ENCODE assay signal across 15 cellular contexts in genomic region chr13:32535748-32536147, GRCh38. TPM values are rescaled to one million over a fixed set of nuclear protein-coding genes. Genes with fewer than 3 reads are reported as not detected.
DNase-seq lines count a peak whose midpoint lies in the region; ATAC-seq and TF ChIP-seq lines count a peak whose summit lies in the region.
"Had no signal": no experiment of that assay in that cellular context is flagged by ENCODE, and none has a peak within 500 bp of the region (broad histone marks: within the 10 kb centered on the region; RNA-seq: fewer than 3 reads in every experiment).

No MANE protein-coding gene starts in this region.

- H3K27ac ChIP-seq in heart left ventricle (peak overlapping the region in 10 of 12 donors; percentile 1 to 71 (median 46)), SU-DHL-6 (ENCODE audit: low read depth, low read length) (no peak overlapping the region), RWPE1 (no peak overlapping the region)
- H3K27ac ChIP-seq: brain microvascular endothelial cell had no signal

- peaks cover 13 to 78% (median 65%) of the 10 kb centered on the region in 12 donors for H3K4me1 ChIP-seq in heart left ventricle

- H3K36me3 ChIP-seq in heart left ventricle (peaks cover 0 to 39% (median 24%) of the 10 kb centered on the region in 9 donors), SU-DHL-6 (ENCODE audit: low read length) (peaks cover 19% of the 10 kb centered on the region)

- CTCF ChIA-PET in RWPE1 (lab: Yijun Ruan, JAX): no interaction called here

- ATAC-seq in heart left ventricle (no peak), HG03196 (IDR thresholded peaks at IDR 0.05; ENCODE audit: unreplicated experiment) (no peak)
- ATAC-seq in stimulated activated memory B cell treated with anti-CD40 and anti-IgM and Interleukin-4, amounts not matched to agents 10 μg/mL and 1 μg/mL and 100 μg/mL, for 72 hours: no peak
- ATAC-seq: HCT116 had no signal

- no peaks in the 10 kb centered on the region for H3K9me3 ChIP-seq in heart left ventricle
- no peaks in the 10 kb centered on the region for H3K9me3 ChIP-seq in SU-DHL-6 (ENCODE audit: insufficient read depth, low read length)

- 90 to 94% (median 92%) methylated on average over 2 of the region's 2 CpGs for WGBS in heart left ventricle, 4 donors

- TF ChIP-seq CTCF in heart left ventricle (IDR thresholded peaks at IDR 0.05): no peak
- no peak for TF ChIP-seq CTCF in SU-DHL-6 (IDR thresholded peaks at IDR 0.05; ENCODE audit: insufficient read depth, low read length, poor library complexity, severe bottlenecking)
- TF ChIP-seq CTCF in glutamatergic neuron (IDR thresholded peaks at IDR 0.05; ENCODE audit: partially characterized antibody, unreplicated experiment): no peak
- no peak for TF ChIP-seq CTCF in RWPE1 (conservative IDR thresholded peaks at IDR 0.05; ENCODE audit: low read depth)

- H3K4me1 Mint-ChIP-seq in glutamatergic neuron (ENCODE audit: low read depth, unreplicated experiment): peaks cover 20% of the 10 kb centered on the region
- peaks cover 72% of the 10 kb centered on the region for H3K4me1 Mint-ChIP-seq in stimulated activated memory B cell treated with anti-CD40 and anti-IgM and Interleukin-4, amounts not matched to agents 10 μg/mL and 1 μg/mL and 100 μg/mL, for 72 hours

- H3K36me3 Mint-ChIP-seq in glutamatergic neuron (ENCODE audit: unreplicated experiment): no peaks in the 10 kb centered on the region
- peaks cover 35% of the 10 kb centered on the region for H3K36me3 Mint-ChIP-seq in stimulated activated memory B cell treated with anti-CD40 and anti-IgM and Interleukin-4, amounts not matched to agents 10 μg/mL and 1 μg/mL and 100 μg/mL, for 72 hours

- H3K27me3 Mint-ChIP-seq in glutamatergic neuron (ENCODE audit: unreplicated experiment): peaks cover 3% of the 10 kb centered on the region
- no peaks in the 10 kb centered on the region for H3K27me3 Mint-ChIP-seq in stimulated activated memory B cell treated with anti-CD40 and anti-IgM and Interleukin-4, amounts not matched to agents 10 μg/mL and 1 μg/mL and 100 μg/mL, for 72 hours

- H2AFZ ChIP-seq in SU-DHL-6 (ENCODE audit: low read depth, low read length, severe bottlenecking): no peak overlapping the region

- no peaks in the 10 kb centered on the region for H4K20me1 ChIP-seq in SU-DHL-6 (ENCODE audit: low read depth, low read length)

- POLR2A ChIA-PET in RWPE1 (lab: Yijun Ruan, JAX; ENCODE audit: low non-redundant PET): no interaction called here

- H3K4me2 ChIP-seq in SU-DHL-6 (ENCODE audit: low read depth, low read length, poor library complexity, severe bottlenecking): peak overlapping the region; percentile 38

- H3K4me3 Mint-ChIP-seq in glutamatergic neuron (ENCODE audit: unreplicated experiment): peak overlapping the region; percentile 75
- peak overlapping the region; percentile 5 for H3K4me3 Mint-ChIP-seq in stimulated activated memory B cell treated with anti-CD40 and anti-IgM and Interleukin-4, amounts not matched to agents 10 μg/mL and 1 μg/mL and 100 μg/mL, for 72 hours

- no peaks in the 10 kb centered on the region for H3K27me3 ChIP-seq in heart left ventricle
- H3K27me3 ChIP-seq in SU-DHL-6 (ENCODE audit: low read length): no peaks in the 10 kb centered on the region
- H3K27me3 ChIP-seq: brain microvascular endothelial cell had no signal

- peaks cover 65% of the 10 kb centered on the region for H3K79me2 ChIP-seq in SU-DHL-6 (ENCODE audit: insufficient read depth, low read length)

- H3K4me3 ChIP-seq in heart left ventricle: peak overlapping the region in 2 of 12 donors; percentile 18 to 42
- H3K4me3 ChIP-seq in SU-DHL-6 (ENCODE audit: insufficient read depth, low read length, poor library complexity, severe bottlenecking): no peak overlapping the region
- H3K4me3 ChIP-seq: smooth muscle cell had no signal

- H3K9me2 ChIP-seq in SU-DHL-6 (replicated peaks; ENCODE audit: insufficient read depth, low read length): no peaks in the 10 kb centered on the region

- no peak overlapping the region for H3K9ac ChIP-seq in SU-DHL-6 (ENCODE audit: low read length)

- peaks cover 8% of the 10 kb centered on the region for H3K9me3 Mint-ChIP-seq in glutamatergic neuron (ENCODE audit: unreplicated experiment)
- no peaks in the 10 kb centered on the region for H3K9me3 Mint-ChIP-seq in stimulated activated memory B cell treated with anti-CD40 and anti-IgM and Interleukin-4, amounts not matched to agents 10 μg/mL and 1 μg/mL and 100 μg/mL, for 72 hours

- TF ChIP-seq POLR2A in heart left ventricle (IDR thresholded peaks at IDR 0.05): no peak

- no peak for DNase-seq in heart left ventricle
- DNase-seq in cardiac septum (ENCODE audit: low spot score): no peak
- no peak for DNase-seq in glutamatergic neuron
- DNase-seq in ecto neural progenitor cell (ENCODE audit: low spot score): no peak
- no peak for DNase-seq in RWPE1 (ENCODE audit: low spot score)
- DNase-seq: brain microvascular endothelial cell; DMS53; effector CD8-positive, alpha-beta T cell; NCI-H1436 treated with DMSO at 0.1 percent for 48 hours; NCI-H446 treated with DMSO at 0.1 percent for 48 hours had no signal

- intact Hi-C loops in heart left ventricle (cut with DNase I) (loop anchor here in 2 of 10 donors (5.0 kb wide), 2 partner anchors 108 to 218 kb away; partner anchors contain the start of genes N4BP2L1 (in 2 of the 2), BRCA2 (in 1 of the 2) and ZAR1L (in 1 of the 2)), cardiac septum (cut with DNase I) (no loop called here)

- peaks cover 4% of the 10 kb centered on the region; the same call in 1 of the 2 replicates for H3F3A ChIP-seq in SU-DHL-6 (ENCODE audit: insufficient read depth)

- peak overlapping the region; percentile 84 for H3K27ac Mint-ChIP-seq in glutamatergic neuron (ENCODE audit: unreplicated experiment)
- no peak overlapping the region for H3K27ac Mint-ChIP-seq in stimulated activated memory B cell treated with anti-CD40 and anti-IgM and Interleukin-4, amounts not matched to agents 10 μg/mL and 1 μg/mL and 100 μg/mL, for 72 hours

RNA-seq across cellular contexts. Expression of gene N4BP2L2, which starts 2.8 kb away (rescaled TPM):
- total RNA-seq in heart left ventricle: 100 to 1,000 TPM; 106 to 297 (median 142) TPM
- polyA plus RNA-seq in heart left ventricle: 10 to 100 TPM; 40.4 to 53.8 TPM
- 132 TPM for total RNA-seq in cardiac septum
- 129 TPM for total RNA-seq in glutamatergic neuron (ENCODE audit: unreplicated experiment)

RNA-seq across cellular contexts. Expression of gene PDS5B, which starts 50.5 kb away (rescaled TPM):
- 10 to 100 TPM; 12.0 to 28.8 (median 19.4) TPM for total RNA-seq in heart left ventricle
- polyA plus RNA-seq in heart left ventricle: 10 to 100 TPM in 1 of 2 donors, 1 to 10 TPM in 1; 3.7 to 10.2 TPM
- total RNA-seq in cardiac septum: 22.7 TPM
- total RNA-seq in glutamatergic neuron (ENCODE audit: unreplicated experiment): 59.2 TPM

Comparison
In these comparisons a context has a peak if more than half of its experiments do, and no peak if none do; other contexts are left out.
1. H3K27ac ChIP-seq: peak in heart left ventricle (10 of 12); none in SU-DHL-6 (single experiment) and RWPE1 (single experiment).